In genomic region chr11:68750988-68751325, GRCh38 we compare ENCODE assay signal across 8 cellular contexts. TPM values are rescaled to one million over a fixed set of nuclear protein-coding genes. Genes with fewer than 3 reads are reported as not detected.
DNase-seq lines count a peak whose midpoint lies in the region; ATAC-seq, FAIRE-seq and TF ChIP-seq lines count a peak whose summit lies in the region.
"Had no signal": no experiment of that assay in that cellular context is flagged by ENCODE, and none has a peak within 500 bp of the region (broad histone marks: within the 10 kb centered on the region; RNA-seq: fewer than 3 reads in every experiment).

No MANE protein-coding gene starts in this region.

- peaks cover 18% of the 10 kb centered on the region for H3K36me3 ChIP-seq in HUES48 (ENCODE audit: control insufficient read depth, insufficient read depth, low read length)
- H3K36me3 ChIP-seq in GM12878 (ENCODE audit: control insufficient read depth in 2 of 2, insufficient read depth in 2 of 2, low read length in 1 of 2) = no peaks in the 10 kb centered on the region
- H3K36me3 ChIP-seq in kidney (ENCODE audit: control insufficient read depth in 1 of 2, insufficient read depth in 2 of 2, low read length in 2 of 2) = peaks cover 0 to 9% of the 10 kb centered on the region in 2 donors
- peaks cover 7% of the 10 kb centered on the region for H3K36me3 ChIP-seq in thymus (ENCODE audit: control insufficient read depth, insufficient read depth)

- FAIRE-seq in GM12878 (lab: Jason Lieb, UNC) (no peak), kidney (lab: Jason Lieb, UNC) (no peak), GM19239 (lab: Jason Lieb, UNC) (no peak)

- in situ Hi-C loops in GM12878 (cut with MboI) = no loop called here

- H3K9me3 ChIP-seq in HUES48 (ENCODE audit: control insufficient read depth, insufficient read depth, low read length) (no peaks in the 10 kb centered on the region), GM12878 (replicated peaks; ENCODE audit: control insufficient read depth, insufficient read depth, low read length) (no peaks in the 10 kb centered on the region), kidney (ENCODE audit: control insufficient read depth in 1 of 2, low read length in 2 of 2) (no peaks in the 10 kb centered on the region), thymus (ENCODE audit: control insufficient read depth) (no peaks in the 10 kb centered on the region)

- RAD21 ChIA-PET in GM12878 (lab: Charles Lee; ENCODE audit: unreplicated experiment) = no interaction called here

- H4K20me1 ChIP-seq in GM12878 (ENCODE audit: control insufficient read depth, insufficient read depth) = no peaks in the 10 kb centered on the region

- H3K27ac ChIP-seq in HUES48 (ENCODE audit: low read depth, low read length) (peak overlapping the region; percentile 59), GM12878 (ENCODE audit: control insufficient read depth, insufficient read depth) (no peak overlapping the region), kidney (ENCODE audit: low read depth in 2 of 2, low read length in 2 of 2) (no peak overlapping the region), thymus (ENCODE audit: low read depth) (peak overlapping the region; percentile 70)

- WGBS in GM12878 (ENCODE audit: insufficient coverage, insufficient replicate concordance, low lambda C conversion rate, missing lambda C conversion rate) = no CpG with 5 or more reads among the region's 24 CpGs
- WGBS in thymus = 11% methylated on average over 24 of the region's 24 CpGs

- H3K79me2 ChIP-seq in GM12878 (ENCODE audit: control insufficient read depth, insufficient read depth, low read length) = no peaks in the 10 kb centered on the region

- H3K27me3 ChIP-seq in HUES48 (ENCODE audit: control insufficient read depth, insufficient read depth, low read length) (no peaks in the 10 kb centered on the region), GM12878 (replicated peaks in 1 of 2; ENCODE audit: control insufficient read depth in 2 of 2, insufficient read depth in 2 of 2, low read length in 1 of 2) (no peaks in the 10 kb centered on the region), thymus (ENCODE audit: control insufficient read depth, insufficient read depth) (no peaks in the 10 kb centered on the region)

- H3K4me2 ChIP-seq in GM12878 (ENCODE audit: control insufficient read depth, insufficient read depth) = no peak overlapping the region

- no peak for TF ChIP-seq EP300 in GM12878 (IDR thresholded peaks at IDR 0.05; ENCODE audit: borderline replicate concordance in 1 of 2, control insufficient read depth in 1 of 2, low read depth in 2 of 2, low read length in 2 of 2)

- BruUV-seq in GM12878 (replicated peaks; lab: Mats Ljungman, UMichigan) = no TSS peak

- ATAC-seq in GM12878 = no peak

- DNase-seq in GM12878 (ENCODE audit: low read depth, low spot score) = no peak
- peak; percentile 75 for DNase-seq in kidney
- no peak for DNase-seq in GM19239 (ENCODE audit: insufficient read length, low spot score)
- no peak for DNase-seq in activated gamma-delta T cell (lab: John Stamatoyannopoulos, UW)
- DNase-seq in activated naive CD4-positive, alpha-beta T cell treated with Interleukin-2 at 50 U/mL for 16 hours = no peak

- no peak for TF ChIP-seq RAD21 in GM12878 (IDR thresholded peaks at IDR 0.05; ENCODE audit: insufficient read depth, low read depth, low read length)

- TF ChIP-seq POLR2A in GM12878 (IDR thresholded peaks at IDR 0.05; ENCODE audit: low read depth, low read length) = no peak

- SMC1A ChIA-PET in GM12878 (lab: Charles Lee; ENCODE audit: uncharacterized antibody, unreplicated experiment) = no interaction called here

- peaks cover 31% of the 10 kb centered on the region for H3K4me1 ChIP-seq in HUES48 (ENCODE audit: control insufficient read depth, insufficient read depth, low read length)
- H3K4me1 ChIP-seq in GM12878 (ENCODE audit: control insufficient read depth, insufficient read depth, low read length) = no peaks in the 10 kb centered on the region
- H3K4me1 ChIP-seq in kidney (ENCODE audit: control insufficient read depth in 1 of 2, insufficient read depth in 1 of 2, low read depth in 1 of 2, low read length in 2 of 2) = peaks cover 0 to 6% of the 10 kb centered on the region in 2 donors
- H3K4me1 ChIP-seq in thymus (ENCODE audit: control insufficient read depth, insufficient read depth, low read length) = peaks cover 4% of the 10 kb centered on the region

- H3K9ac ChIP-seq in HUES48 (ENCODE audit: low read depth, low read length) (peak overlapping the region; percentile 74; the same call in 1 of the 2 replicates), GM12878 (ENCODE audit: control insufficient read depth, insufficient read depth, low read length) (no peak overlapping the region), kidney (ENCODE audit: low read length in 2 of 2) (no peak overlapping the region)

- TF ChIP-seq CTCF in GM12878 (IDR thresholded peaks at IDR 0.05 in 2 of 3, conservative IDR thresholded peaks at IDR 0.05 in 1 of 3; ENCODE audit: control insufficient read depth in 2 of 3, extremely low read depth in 1 of 3, insufficient read depth in 1 of 3, low read depth in 3 of 3, low read length in 3 of 3) (no peak), kidney (IDR thresholded peaks at IDR 0.05; ENCODE audit: borderline replicate concordance, extremely low read depth, insufficient read depth) (no peak)

- H2AFZ ChIP-seq in GM12878 (ENCODE audit: control insufficient read depth, low read depth, low read length) = peak overlapping the region; percentile 65; the same call in 1 of the 2 replicates

- POLR2A ChIA-PET in GM12878 (lab: Charles Lee) = no interaction called here

- intact Hi-C loops in GM12878 (cut with micrococcal nuclease; ENCODE audit: unreplicated experiment) (no loop called here), kidney (cut with DNase I) (no loop called here)

- CTCF ChIA-PET in GM12878 (lab: Yijun Ruan, JAX) = no interaction called here

- H3K4me3 ChIP-seq in HUES48 (ENCODE audit: low read depth, low read length) (peak overlapping the region; percentile 57; the same call in 1 of the 2 replicates), GM12878 (peak overlapping the region; percentile 55; the same call in 1 of the 2 replicates), kidney (ENCODE audit: low read length in 2 of 2) (no peak overlapping the region), thymus (ENCODE audit: low read length) (peak overlapping the region; percentile 73)
- H3K4me3 ChIP-seq: lung had no signal

TF ChIP-seq in GM12878, 131 proteins besides CTCF, POLR2A, EP300 and RAD21 (continues in another document):
- TF ChIP-seq POLR2AphosphoS2 (IDR thresholded peaks at IDR 0.05; ENCODE audit: low read depth, low read length) (no peak), ZBTB11 (CRISPR knock-in tag; IDR thresholded peaks at IDR 0.05) (no peak), PAX8 (IDR thresholded peaks at IDR 0.05) (no peak)

RNA-seq across cellular contexts. Expression of gene TESMIN, which starts 0.4 kb away (rescaled TPM):
- 1.4 and 1.6 TPM in 2 replicates for total RNA-seq in GM12878 (2013; cell fraction: nucleolus; rRNA removed)
- total RNA-seq in GM12878 (2014; rRNA removed) (0.76 and 1.4 TPM in 2 replicates), GM12878 (2014; rRNA removed; fragmentation: Illumina TruSeq; extraction: Trizol) (0.60 TPM in 1 of 2 replicates, not detected in the other), GM12878 (2021) (2.4 TPM in 2 replicates), kidney (8.7 TPM)
- polyA plus RNA-seq in GM12878 (2011; ENCODE audit: low read depth) = 0.80 TPM
- polyA plus RNA-seq in GM12878 (2011; rRNA removed) (0.16 and 0.31 TPM in 2 replicates), GM12878 (2014; fragmentation: Illumina TruSeq; extraction: Trizol) (0.50 and 0.98 TPM in 2 replicates), GM12878 (2014; fragmentation: Nextera tagmentation; extraction: Ambion mirVana) (1 to 10 TPM in 1 of 2 experiments, under 1 TPM in 1; 0.91 to 1.2 TPM), GM12878 (2014; rRNA removed) (0.46 and 1.7 TPM in 2 replicates), GM12878 (2016; fragmentation: Nextera tagmentation; extraction: Ambion mirVana) (1 to 10 TPM; 1.9 to 3.4 TPM), kidney (ENCODE audit: insufficient read depth, low read depth, low replicate concordance) (3.8 TPM), thymus (4.6 TPM)
- 0.21 and 0.28 TPM in 2 replicates for polyA plus RNA-seq in GM12878 (2011; cell fraction: cytosol; rRNA removed)
- polyA plus RNA-seq in GM12878 (2011; cell fraction: nucleus; rRNA removed) = 0.22 and 0.53 TPM in 2 replicates
- 2.4 and 2.5 TPM in 2 replicates for polyA plus RNA-seq in GM12878 (2012)
- polyA minus RNA-seq in GM12878 (2011; rRNA and poly(A)+ RNA removed) = not detected in 2 replicates
- polyA minus RNA-seq in GM12878 (2011; cell fraction: cytosol; rRNA and poly(A)+ RNA removed) = not detected in 2 replicates
- 0.10 and 0.12 TPM in 2 replicates for polyA minus RNA-seq in GM12878 (2011; cell fraction: nucleus; rRNA and poly(A)+ RNA removed)

Comparison
In these comparisons a context has a peak if more than half of its experiments do, and no peak if none do; other contexts are left out.
1. H3K27ac ChIP-seq: peak in HUES48 (single experiment) and thymus (single experiment); none in GM12878 (single experiment) and kidney (0 of 2).
2. H3K4me3 ChIP-seq: peak in HUES48 (single experiment), GM12878 (single experiment) and thymus (single experiment); none in kidney (0 of 2).